In the genomic region with DNA sequence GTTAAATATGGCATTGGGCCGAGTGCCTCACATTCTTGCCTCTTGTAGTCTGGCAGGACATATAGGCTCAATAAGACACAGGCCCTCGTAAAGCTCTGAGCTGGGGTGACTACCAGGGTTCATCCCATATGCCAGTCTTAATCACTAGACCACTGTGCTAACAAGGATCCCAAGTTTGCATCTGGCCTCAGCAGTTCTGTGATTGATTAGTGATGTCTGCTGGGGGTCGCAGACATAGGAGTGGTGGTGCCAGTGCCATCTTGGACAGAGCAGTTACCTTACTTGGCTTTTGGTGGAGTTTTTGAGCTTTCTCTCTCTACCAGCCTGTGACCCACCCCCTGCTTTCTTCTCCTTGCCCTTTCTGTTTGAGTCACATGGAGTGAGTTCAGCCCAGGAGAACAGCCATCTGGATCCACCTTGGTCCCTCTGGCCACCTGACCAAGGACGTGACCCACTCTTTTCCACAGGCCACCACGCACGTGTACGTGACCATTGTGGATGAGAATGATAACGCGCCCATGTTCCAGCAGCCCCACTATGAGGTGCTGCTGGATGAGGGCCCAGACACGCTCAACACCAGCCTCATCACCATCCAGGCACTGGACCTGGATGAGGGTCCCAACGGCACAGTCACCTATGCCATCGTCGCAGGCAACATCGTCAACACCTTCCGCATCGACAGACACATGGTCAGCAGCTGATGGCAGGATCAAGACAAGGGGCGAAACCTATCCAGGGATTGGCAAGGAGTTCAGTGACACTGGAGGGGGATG, we compare ENCODE assay signal across 17 cellular contexts. TPM values are rescaled to one million over a fixed set of nuclear protein-coding genes. Genes with fewer than 3 reads are reported as not detected.
"Had no signal": no experiment of that assay in that cellular context is flagged by ENCODE, and none has a peak within 500 bp of the region (broad histone marks: within the 10 kb centered on the region; RNA-seq: fewer than 3 reads in every experiment).

No MANE protein-coding gene starts in this region.

- H3K27ac Mint-ChIP-seq: activated naive CD4-positive, alpha-beta T cell treated with anti-CD3 and anti-CD28 coated beads, Interleukin-2, amount 50 U/mL, for 24 hours; stimulated activated naive CD8-positive, alpha-beta T cell treated with anti-CD3 and anti-CD28 coated beads, Interleukin-15, amount 100 ng/mL, for 72 hours had no signal

- H3K27ac ChIP-seq: breast epithelium, foreskin keratinocyte had no signal

- H3K4me3 Mint-ChIP-seq: activated naive CD4-positive, alpha-beta T cell treated with anti-CD3 and anti-CD28 coated beads, Interleukin-2, amount 50 U/mL, for 24 hours; natural killer cell treated with Interleukin-12 subunit alpha and Interleukin-12 subunit beta and Interleukin-15 and Interleukin-18, amount 100 ng/mL, for 72 hours; stimulated activated naive CD8-positive, alpha-beta T cell treated with anti-CD3 and anti-CD28 coated beads, Interleukin-15, amount 100 ng/mL, for 72 hours had no signal

- H3K27me3 ChIP-seq: breast epithelium, foreskin keratinocyte had no signal

- H3K4me3 ChIP-seq: breast epithelium had no signal

- DNase-seq: activated CD4-positive, alpha-beta T cell treated with anti-CD3 and anti-CD28 coated beads for 4 hours; activated effector memory CD4-positive, alpha-beta T cell treated with Interleukin-2 at 50 U/mL for 16 hours; activated T-cell treated with anti-CD3 and anti-CD28 coated beads, Interleukin-2, amount 50 U/mL, for 1 hour; foreskin keratinocyte; head of caudate nucleus; mammary epithelial cell; stimulated activated CD4-positive, alpha-beta T cell treated with anti-CD3 and anti-CD28 coated beads, Interleukin-2, amount 100 ng/mL, for 48 hours; stimulated activated CD8-positive, alpha-beta memory T cell treated with anti-CD3 and anti-CD28 coated beads, Interleukin-4, amount 100 ng/mL, for 48 hours; stimulated activated naive CD8-positive, alpha-beta T cell treated with anti-CD3 and anti-CD28 coated beads, Interleukin-15, amount 100 ng/mL, for 72 hours; SW 1271; T-helper 9 cell had no signal

- H3K9me3 ChIP-seq: breast epithelium had no signal

- H3K9me3 Mint-ChIP-seq: activated naive CD4-positive, alpha-beta T cell treated with anti-CD3 and anti-CD28 coated beads, Interleukin-2, amount 50 U/mL, for 24 hours; natural killer cell treated with Interleukin-12 subunit alpha and Interleukin-12 subunit beta and Interleukin-15 and Interleukin-18, amount 100 ng/mL, for 72 hours had no signal

- H3K36me3 Mint-ChIP-seq: activated naive CD4-positive, alpha-beta T cell treated with anti-CD3 and anti-CD28 coated beads, Interleukin-2, amount 50 U/mL, for 24 hours; natural killer cell treated with Interleukin-12 subunit alpha and Interleukin-12 subunit beta and Interleukin-15 and Interleukin-18, amount 100 ng/mL, for 72 hours had no signal

- H3K36me3 ChIP-seq: breast epithelium had no signal

- H3K27me3 Mint-ChIP-seq: activated naive CD4-positive, alpha-beta T cell treated with anti-CD3 and anti-CD28 coated beads, Interleukin-2, amount 50 U/mL, for 24 hours; natural killer cell treated with Interleukin-12 subunit alpha and Interleukin-12 subunit beta and Interleukin-15 and Interleukin-18, amount 100 ng/mL, for 72 hours; stimulated activated naive CD8-positive, alpha-beta T cell treated with anti-CD3 and anti-CD28 coated beads, Interleukin-15, amount 100 ng/mL, for 72 hours had no signal

RNA-seq across cellular contexts. Expression of gene C10orf105, which starts 57.8 kb away (rescaled TPM):
- total RNA-seq: foreskin keratinocyte; natural killer cell treated with Interleukin-12 subunit alpha and Interleukin-12 subunit beta and Interleukin-15 and Interleukin-18, amount 100 ng/mL, for 72 hours; osteocyte; pulmonary artery endothelial cell had no signal
- polyA plus RNA-seq: aorta, foreskin keratinocyte, mammary epithelial cell had no signal
